8 cellular contexts compared by ENCODE assay signal in genomic region chr22:42615860-42616175, GRCh38. TPM values are rescaled to one million over a fixed set of nuclear protein-coding genes. Genes with fewer than 3 reads are reported as not detected.
DNase-seq lines count a peak whose midpoint lies in the region; ATAC-seq and TF ChIP-seq lines count a peak whose summit lies in the region.
"Not testable (repeated sequence)": the region's sequence is repeated elsewhere in the genome, so short reads cannot be mapped to it uniquely, and the experiment has no call there.

No MANE protein-coding gene starts in this region.

- not testable (repeated sequence) for H3K4me1 ChIP-seq in BE2C; HUES6 (ENCODE audit: control insufficient read depth, insufficient read depth, low read length)
- peaks cover 28% of the 10 kb centered on the region for H3K4me1 ChIP-seq in neuron (ENCODE audit: insufficient read depth, low read length)
- H3K4me1 ChIP-seq in stomach smooth muscle (ENCODE audit: control insufficient read depth, insufficient read depth, low read length), result peaks cover 35% of the 10 kb centered on the region

- H3K9ac ChIP-seq in HUES6 (ENCODE audit: low read length), result peak overlapping the region; percentile 12
- peak overlapping the region; percentile 90 to 97 for H3K9ac ChIP-seq in stomach smooth muscle (ENCODE audit: low read length in 2 of 2)

- H3K27ac Mint-ChIP-seq in activated naive CD8-positive, alpha-beta T cell treated with anti-CD3 and anti-CD28 coated beads, Interleukin-2, amount 50 U/mL, for 24 hours, result peak overlapping the region; percentile 100
- peak overlapping the region; percentile 99 for H3K27ac Mint-ChIP-seq in endothelial cell (ENCODE audit: unreplicated experiment)

- not testable (repeated sequence) for DNase-seq in BE2C; activated naive CD8-positive, alpha-beta T cell treated with anti-CD3 and anti-CD28 coated beads, Interleukin-2, amount 50 U/mL, for 24 hours; endothelial cell (ENCODE audit: low spot score)

- peaks cover 23% of the 10 kb centered on the region for H3K36me3 Mint-ChIP-seq in activated naive CD8-positive, alpha-beta T cell treated with anti-CD3 and anti-CD28 coated beads, Interleukin-2, amount 50 U/mL, for 24 hours (ENCODE audit: low read depth)
- not testable (repeated sequence) for H3K36me3 Mint-ChIP-seq in endothelial cell (ENCODE audit: low read depth, unreplicated experiment)

- not testable (repeated sequence) for H3K9me3 ChIP-seq in BE2C; HUES6 (ENCODE audit: control insufficient read depth, insufficient read depth, low read depth, low read length); neuron (ENCODE audit: low read length); stomach smooth muscle (ENCODE audit: control insufficient read depth in 2 of 2, low read length in 2 of 2)

- H3K27me3 Mint-ChIP-seq in activated naive CD8-positive, alpha-beta T cell treated with anti-CD3 and anti-CD28 coated beads, Interleukin-2, amount 50 U/mL, for 24 hours, result not testable (repeated sequence)
- peaks cover 21% of the 10 kb centered on the region for H3K27me3 Mint-ChIP-seq in endothelial cell (ENCODE audit: unreplicated experiment)

- H3K36me3 ChIP-seq in BE2C, result peaks cover 19% of the 10 kb centered on the region
- H3K36me3 ChIP-seq in HUES6 (ENCODE audit: control insufficient read depth, insufficient read depth, low read length), result peaks cover 31% of the 10 kb centered on the region
- peaks cover 28% of the 10 kb centered on the region for H3K36me3 ChIP-seq in neuron (ENCODE audit: insufficient read depth, low read length)
- peaks cover 8 to 11% of the 10 kb centered on the region in 2 donors for H3K36me3 ChIP-seq in stomach smooth muscle (ENCODE audit: control insufficient read depth in 2 of 2, insufficient read depth in 2 of 2, low read length in 2 of 2)

- H3K27ac ChIP-seq in HUES6 (ENCODE audit: low read depth, low read length), result not testable (repeated sequence)
- H3K27ac ChIP-seq in layer of hippocampus (ENCODE audit: low read depth, low read length), result peak overlapping the region; percentile 96
- H3K27ac ChIP-seq in stomach smooth muscle (ENCODE audit: low read length), result peak overlapping the region; percentile 98

- not testable (repeated sequence) for H2AFZ ChIP-seq in neuron (ENCODE audit: low read depth, low read length)

- H3K4me1 Mint-ChIP-seq in activated naive CD8-positive, alpha-beta T cell treated with anti-CD3 and anti-CD28 coated beads, Interleukin-2, amount 50 U/mL, for 24 hours, result peaks cover 52% of the 10 kb centered on the region
- H3K4me1 Mint-ChIP-seq in endothelial cell (ENCODE audit: unreplicated experiment), result peaks cover 34% of the 10 kb centered on the region

- H3K4me3 ChIP-seq in BE2C (ENCODE audit: low read depth, low read length) (peak overlapping the region; percentile 50), HUES6 (ENCODE audit: low read depth, low read length) (peak overlapping the region; percentile 10; the same call in 1 of the 2 replicates), neuron (ENCODE audit: low read length) (peak overlapping the region; percentile 99), stomach smooth muscle (ENCODE audit: low read length in 2 of 2) (peak overlapping the region; percentile 86 to 99)

- ATAC-seq in SK-N-SH treated with all-trans-retinoic acid at 6 μM for 48 hours, result peak; percentile 5; the same call in 2 of the 3 replicates
- not testable (repeated sequence) for ATAC-seq in activated naive CD8-positive, alpha-beta T cell treated with anti-CD3 and anti-CD28 coated beads, Interleukin-2, amount 50 U/mL, for 24 hours

- not testable (repeated sequence) for TF ChIP-seq CTCF in BE2C (IDR thresholded peaks at IDR 0.05; ENCODE audit: low read depth, low read length); endothelial cell (IDR thresholded peaks at IDR 0.05; ENCODE audit: unreplicated experiment)

- not testable (repeated sequence) for H3K9me3 Mint-ChIP-seq in activated naive CD8-positive, alpha-beta T cell treated with anti-CD3 and anti-CD28 coated beads, Interleukin-2, amount 50 U/mL, for 24 hours; endothelial cell (ENCODE audit: unreplicated experiment)

- H3K27me3 ChIP-seq in BE2C; HUES6 (ENCODE audit: control insufficient read depth, insufficient read depth, low read length); layer of hippocampus (ENCODE audit: control insufficient read depth, insufficient read depth, low read length); neuron (ENCODE audit: insufficient read depth, low read length); stomach smooth muscle (ENCODE audit: control insufficient read depth in 1 of 2, insufficient read depth in 2 of 2, low read length in 2 of 2): not testable (repeated sequence)

- H3K4me3 Mint-ChIP-seq in activated naive CD8-positive, alpha-beta T cell treated with anti-CD3 and anti-CD28 coated beads, Interleukin-2, amount 50 U/mL, for 24 hours, result peak overlapping the region; percentile 99
- H3K4me3 Mint-ChIP-seq in endothelial cell (ENCODE audit: unreplicated experiment), result not testable (repeated sequence)

RNA-seq across cellular contexts. Expression of gene POLDIP3, which starts 1.1 kb away (rescaled TPM):
- polyA plus RNA-seq in BE2C (2012; ENCODE audit: insufficient read depth, insufficient read length, low read depth), result 147 TPM
- total RNA-seq in endothelial cell (ENCODE audit: unreplicated experiment), result 50.0 TPM

RNA-seq across cellular contexts. Expression of gene ATP5MGL, which starts 24.6 kb away (rescaled TPM):
- polyA plus RNA-seq in BE2C (2012; ENCODE audit: insufficient read depth, insufficient read length, low read depth), result not detected
- 0.82 TPM for total RNA-seq in endothelial cell (ENCODE audit: unreplicated experiment)

RNA-seq across cellular contexts. Expression of gene CYB5R3, which starts 33.4 kb away (rescaled TPM):
- 287 TPM for polyA plus RNA-seq in BE2C (2012; ENCODE audit: insufficient read depth, insufficient read length, low read depth)
- 125 TPM for total RNA-seq in endothelial cell (ENCODE audit: unreplicated experiment)

Comparison
In these comparisons a context has a peak if more than half of its experiments do, and no peak if none do; other contexts are left out.
1. H3K4me3 ChIP-seq: peak in every context shown above with its lines; median percentile 99 in neuron; 92 in stomach smooth muscle; 50 in BE2C; 10 in HUES6.